ENCODE assay signal across 1 cellular context in genomic region chr4:103996059-103996458, GRCh38.
TF ChIP-seq lines count a peak whose summit lies in the region.

No MANE protein-coding gene starts in this region.

TF ChIP-seq in WTC11, 78 proteins besides CTCF, POLR2A, EP300 and RAD21 (continued from another document):
- no peak for TF ChIP-seq ATF6 (CRISPR knock-in tag; IDR thresholded peaks at IDR 0.05)
- TF ChIP-seq PRRX2 (CRISPR knock-in tag; IDR thresholded peaks at IDR 0.05): no peak
- TF ChIP-seq NR2C2 (CRISPR knock-in tag; IDR thresholded peaks at IDR 0.05): no peak
- no peak for TF ChIP-seq IRF2 (CRISPR knock-in tag; IDR thresholded peaks at IDR 0.05; ENCODE audit: borderline replicate concordance, low read depth)
- no peak for TF ChIP-seq MXD4 (CRISPR knock-in tag; IDR thresholded peaks at IDR 0.05; ENCODE audit: borderline replicate concordance)
- TF ChIP-seq ZNF263 (CRISPR knock-in tag; IDR thresholded peaks at IDR 0.05; ENCODE audit: low read depth): no peak
- no peak for TF ChIP-seq JAZF1 (CRISPR knock-in tag; IDR thresholded peaks at IDR 0.05)
- TF ChIP-seq E2F4 (CRISPR knock-in tag; IDR thresholded peaks at IDR 0.05; ENCODE audit: borderline replicate concordance, low read depth): no peak
- TF ChIP-seq ESRRA (CRISPR knock-in tag; IDR thresholded peaks at IDR 0.05; ENCODE audit: borderline replicate concordance): no peak
